1 cellular context compared by ENCODE assay signal in the genomic region with DNA sequence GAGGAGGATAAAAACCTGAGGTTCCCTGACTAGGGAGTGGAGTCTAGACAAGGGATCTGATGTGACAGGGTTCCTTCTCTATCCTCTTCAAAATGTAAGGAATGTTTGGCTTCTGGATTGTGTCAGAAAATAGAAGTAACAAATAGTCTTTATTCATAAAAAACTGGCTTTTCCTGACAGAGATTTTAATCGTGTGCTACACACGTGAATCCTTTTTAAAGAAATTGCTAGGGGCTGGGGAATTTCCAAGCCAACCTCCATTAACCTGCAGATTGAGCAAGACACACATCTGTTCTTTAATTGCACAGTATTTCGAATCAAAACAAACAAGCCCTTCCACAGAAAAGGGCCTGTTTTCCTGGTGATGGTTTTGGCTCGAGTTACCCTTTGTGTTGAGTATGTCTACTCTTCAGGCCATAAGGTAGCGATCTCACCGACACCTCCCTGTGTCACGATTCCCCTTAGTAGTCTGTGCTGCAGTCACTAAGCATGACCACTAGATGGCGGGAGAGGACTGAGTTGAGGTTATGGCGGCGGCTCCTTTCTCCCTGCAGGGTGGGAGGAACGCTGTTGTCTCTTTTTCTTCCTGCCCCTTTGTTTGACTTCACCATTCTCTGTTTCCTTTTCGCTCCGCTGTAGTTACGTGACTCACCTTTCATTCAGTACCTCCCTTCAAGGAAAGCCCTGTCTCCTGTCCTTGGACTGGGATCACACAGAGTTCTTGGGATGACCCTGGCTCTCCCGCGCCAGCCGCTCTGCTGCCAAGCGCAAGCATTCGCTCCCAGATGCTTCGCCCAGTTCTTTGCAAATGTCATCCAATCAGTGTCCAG.
TF ChIP-seq lines count a peak whose summit lies in the region.

No MANE protein-coding gene starts in this region.

TF ChIP-seq in SK-N-SH treated with all-trans-retinoic acid at 6 μM for 48 hours, 23 proteins besides CTCF, POLR2A, EP300 and RAD21 (continued from another document):
- TF ChIP-seq, protein P1, sequence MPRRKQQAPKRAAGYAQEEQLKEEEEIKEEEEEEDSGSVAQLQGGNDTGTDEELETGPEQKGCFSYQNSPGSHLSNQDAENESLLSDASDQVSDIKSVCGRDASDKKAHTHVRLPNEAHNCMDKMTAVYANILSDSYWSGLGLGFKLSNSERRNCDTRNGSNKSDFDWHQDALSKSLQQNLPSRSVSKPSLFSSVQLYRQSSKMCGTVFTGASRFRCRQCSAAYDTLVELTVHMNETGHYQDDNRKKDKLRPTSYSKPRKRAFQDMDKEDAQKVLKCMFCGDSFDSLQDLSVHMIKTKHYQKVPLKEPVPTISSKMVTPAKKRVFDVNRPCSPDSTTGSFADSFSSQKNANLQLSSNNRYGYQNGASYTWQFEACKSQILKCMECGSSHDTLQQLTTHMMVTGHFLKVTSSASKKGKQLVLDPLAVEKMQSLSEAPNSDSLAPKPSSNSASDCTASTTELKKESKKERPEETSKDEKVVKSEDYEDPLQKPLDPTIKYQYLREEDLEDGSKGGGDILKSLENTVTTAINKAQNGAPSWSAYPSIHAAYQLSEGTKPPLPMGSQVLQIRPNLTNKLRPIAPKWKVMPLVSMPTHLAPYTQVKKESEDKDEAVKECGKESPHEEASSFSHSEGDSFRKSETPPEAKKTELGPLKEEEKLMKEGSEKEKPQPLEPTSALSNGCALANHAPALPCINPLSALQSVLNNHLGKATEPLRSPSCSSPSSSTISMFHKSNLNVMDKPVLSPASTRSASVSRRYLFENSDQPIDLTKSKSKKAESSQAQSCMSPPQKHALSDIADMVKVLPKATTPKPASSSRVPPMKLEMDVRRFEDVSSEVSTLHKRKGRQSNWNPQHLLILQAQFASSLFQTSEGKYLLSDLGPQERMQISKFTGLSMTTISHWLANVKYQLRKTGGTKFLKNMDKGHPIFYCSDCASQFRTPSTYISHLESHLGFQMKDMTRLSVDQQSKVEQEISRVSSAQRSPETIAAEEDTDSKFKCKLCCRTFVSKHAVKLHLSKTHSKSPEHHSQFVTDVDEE (CRISPR knock-in tag; IDR thresholded peaks at IDR 0.05), result no peak
- no peak for TF ChIP-seq POU6F1 (CRISPR knock-in tag; IDR thresholded peaks at IDR 0.05; ENCODE audit: borderline replicate concordance, low read depth)
- TF ChIP-seq ZC3H10 (CRISPR knock-in tag; IDR thresholded peaks at IDR 0.05), result no peak
